ENCODE assay signal across 19 cellular contexts in the genomic region with DNA sequence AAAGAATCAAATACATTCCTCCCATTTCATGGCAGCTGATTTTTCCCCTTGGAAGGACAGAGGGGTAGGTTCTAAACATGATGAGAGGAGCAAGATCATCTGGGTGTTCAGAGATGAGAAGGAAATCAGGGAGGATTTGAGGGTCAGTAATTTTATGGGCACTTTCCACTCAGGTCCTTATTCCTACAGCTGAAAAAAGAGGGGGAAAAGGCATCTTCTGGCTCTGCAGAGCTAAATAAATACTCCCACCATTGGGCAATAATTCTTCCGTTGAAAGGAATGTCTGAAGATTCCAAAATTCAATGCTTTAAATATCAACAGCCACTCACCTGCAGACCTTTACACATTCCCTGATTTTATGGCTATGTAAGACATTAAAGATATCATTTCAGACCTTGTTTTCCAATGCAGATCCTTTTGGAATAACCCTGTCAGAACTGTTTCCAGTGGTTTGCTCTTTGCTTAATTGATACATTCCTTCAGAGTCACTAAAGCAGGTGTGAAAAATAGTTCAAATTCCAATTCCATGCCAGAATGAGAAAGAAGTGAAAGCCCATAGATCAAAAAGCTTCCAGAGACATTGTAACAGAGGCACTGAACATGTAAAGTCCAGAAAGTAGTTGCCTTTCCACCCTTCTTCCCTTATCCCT.
"Had no signal": no experiment of that assay in that cellular context is flagged by ENCODE, and none has a peak within 500 bp of the region (broad histone marks: within the 10 kb centered on the region; RNA-seq: fewer than 3 reads in every experiment).

No MANE protein-coding gene starts in this region.

- H3K4me3 ChIP-seq: esophagus squamous epithelium, pancreas, skin epidermis, upper lobe of right lung had no signal

- H3K27ac ChIP-seq: esophagus squamous epithelium, pancreas, skin epidermis, upper lobe of right lung, WERI-Rb-1 had no signal

- ATAC-seq: activated CD4-positive, alpha-beta T cell treated with anti-CD3 and anti-CD28 coated beads for 36 hours; activated naive CD4-positive, alpha-beta T cell treated with anti-CD3 and anti-CD28 coated beads, Interleukin-2, amount 50 U/mL, for 72 hours; activated T-cell treated with anti-CD3 and anti-CD28 coated beads, Interleukin-2, amount 50 U/mL, for 4 hours; upper lobe of right lung had no signal

- H3K4me3 Mint-ChIP-seq: activated CD4-positive, alpha-beta memory T cell treated with anti-CD3 and anti-CD28 coated beads, Interleukin-2, amount 10 ng/mL, durations not matched to agents 7 days and 5 days; activated CD4-positive, alpha-beta T cell treated with anti-CD3 and anti-CD28 coated beads for 36 hours; activated T-cell treated with anti-CD3 and anti-CD28 coated beads, Interleukin-2, amount 50 U/mL, for 4 hours; brain; central memory CD8-positive, alpha-beta T cell; stimulated activated naive CD8-positive, alpha-beta T cell treated with anti-CD3 and anti-CD28 coated beads, Interleukin-15, Interleukin-2, amounts not matched to agents 100 ng/mL and 50 ng/mL, for 24 hours had no signal

- H3K4me1 ChIP-seq: pancreas, upper lobe of right lung had no signal

- H3K27ac Mint-ChIP-seq: activated CD4-positive, alpha-beta memory T cell treated with anti-CD3 and anti-CD28 coated beads, Interleukin-2, amount 10 ng/mL, durations not matched to agents 7 days and 5 days; activated CD4-positive, alpha-beta T cell treated with anti-CD3 and anti-CD28 coated beads for 36 hours; activated naive CD4-positive, alpha-beta T cell treated with anti-CD3 and anti-CD28 coated beads, Interleukin-2, amount 50 U/mL, for 72 hours; stimulated activated naive CD8-positive, alpha-beta T cell treated with anti-CD3 and anti-CD28 coated beads, Interleukin-15, Interleukin-2, amounts not matched to agents 100 ng/mL and 50 ng/mL, for 24 hours had no signal

- H3K36me3 Mint-ChIP-seq: activated naive CD4-positive, alpha-beta T cell treated with anti-CD3 and anti-CD28 coated beads, Interleukin-2, amount 50 U/mL, for 72 hours; brain had no signal

- FAIRE-seq: endothelial cell of umbilical vein, pancreas had no signal

- H3K9me3 ChIP-seq: esophagus squamous epithelium, pancreas, upper lobe of right lung had no signal

- H3K4me1 Mint-ChIP-seq: activated CD4-positive, alpha-beta memory T cell treated with anti-CD3 and anti-CD28 coated beads, Interleukin-2, amount 10 ng/mL, durations not matched to agents 7 days and 5 days; brain; central memory CD8-positive, alpha-beta T cell had no signal

- H3K36me3 ChIP-seq: esophagus squamous epithelium, pancreas, upper lobe of right lung, WERI-Rb-1 had no signal

- DNase-seq: activated CD4-positive, alpha-beta memory T cell treated with anti-CD3 and anti-CD28 coated beads, Interleukin-2, amount 10 ng/mL, durations not matched to agents 7 days and 5 days; activated CD4-positive, alpha-beta T cell treated with anti-CD3 and anti-CD28 coated beads for 36 hours; activated effector memory CD4-positive, alpha-beta T cell treated with Interleukin-2 at 50 U/mL for 16 hours; activated T-cell treated with anti-CD3 and anti-CD28 coated beads, Interleukin-2, amount 50 U/mL, for 4 hours; cortex of kidney; effector CD8-positive, alpha-beta T cell; esophagus squamous epithelium; hypothalamus; pancreas; retina; T-helper 1 cell; upper lobe of right lung; WERI-Rb-1 had no signal

- H3K9me3 Mint-ChIP-seq: activated T-cell treated with anti-CD3 and anti-CD28 coated beads, Interleukin-2, amount 50 U/mL, for 4 hours; central memory CD8-positive, alpha-beta T cell had no signal

- H3K27me3 ChIP-seq: esophagus squamous epithelium, pancreas, upper lobe of right lung had no signal
